Comparison of ENCODE assay signal across 1 cellular context in genomic region chr2:73984922-73985317, GRCh38.
TF ChIP-seq lines count a peak whose summit lies in the region.

No MANE protein-coding gene starts in this region.

TF ChIP-seq in IMR-90, 13 proteins besides CTCF, POLR2A, EP300 and RAD21:
- TF ChIP-seq CEBPB (IDR thresholded peaks at IDR 0.05; ENCODE audit: low read depth, low read length) (no peak), CHD1 (IDR thresholded peaks at IDR 0.05; ENCODE audit: low read depth, low read length) (no peak), FOS (IDR thresholded peaks at IDR 0.05; ENCODE audit: low read depth, low read length) (no peak)
